ENCODE assay signal across 1 cellular context in the genomic region with DNA sequence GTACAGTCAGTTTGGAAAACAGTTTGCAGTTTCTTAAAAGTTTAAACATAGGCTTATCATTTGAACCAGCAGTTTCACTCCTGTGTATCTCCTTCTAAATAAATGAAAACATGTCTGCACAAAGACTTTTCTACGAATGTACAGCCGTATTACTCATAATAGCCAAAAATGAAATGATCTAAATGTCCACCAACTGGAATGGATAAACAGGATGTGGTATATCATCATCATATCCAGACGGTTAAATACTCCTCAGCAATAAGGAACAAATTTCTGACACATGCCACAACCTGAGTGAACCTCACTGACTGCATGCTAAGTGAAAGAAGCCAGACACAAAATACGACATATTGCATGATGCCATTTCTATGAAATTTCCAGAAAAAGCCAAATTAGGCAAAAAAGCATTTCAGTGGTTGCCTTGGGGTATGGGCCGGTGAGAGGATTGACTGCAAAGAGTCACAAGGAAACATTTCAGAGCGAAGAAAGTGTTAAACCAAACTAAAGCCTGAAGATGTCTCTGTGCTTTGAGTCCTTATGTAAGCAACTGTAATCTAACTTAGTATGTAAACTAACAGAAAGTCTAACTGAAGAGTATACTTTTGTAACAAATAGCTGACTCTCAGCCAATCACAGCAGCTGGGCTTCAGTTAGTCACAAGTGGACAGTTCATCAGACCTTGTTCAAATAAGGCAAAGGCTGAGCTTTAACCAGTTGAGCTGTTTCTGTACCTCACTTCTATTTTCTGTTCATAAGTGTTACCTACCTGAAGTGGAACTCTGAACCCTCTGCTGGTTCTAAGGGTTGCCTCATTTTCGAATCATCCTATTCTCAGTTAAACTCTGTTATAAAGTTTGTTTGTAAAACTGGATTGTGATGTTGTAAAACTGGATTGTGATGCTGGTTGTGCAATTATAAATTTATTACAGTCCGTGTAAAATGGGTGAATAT.
TF ChIP-seq lines count a peak whose summit lies in the region.

No MANE protein-coding gene starts in this region.

TF ChIP-seq in HepG2, 621 proteins besides CTCF, POLR2A, EP300 and RAD21 (continued from another document and continues in another):
- TF ChIP-seq, protein P1, sequence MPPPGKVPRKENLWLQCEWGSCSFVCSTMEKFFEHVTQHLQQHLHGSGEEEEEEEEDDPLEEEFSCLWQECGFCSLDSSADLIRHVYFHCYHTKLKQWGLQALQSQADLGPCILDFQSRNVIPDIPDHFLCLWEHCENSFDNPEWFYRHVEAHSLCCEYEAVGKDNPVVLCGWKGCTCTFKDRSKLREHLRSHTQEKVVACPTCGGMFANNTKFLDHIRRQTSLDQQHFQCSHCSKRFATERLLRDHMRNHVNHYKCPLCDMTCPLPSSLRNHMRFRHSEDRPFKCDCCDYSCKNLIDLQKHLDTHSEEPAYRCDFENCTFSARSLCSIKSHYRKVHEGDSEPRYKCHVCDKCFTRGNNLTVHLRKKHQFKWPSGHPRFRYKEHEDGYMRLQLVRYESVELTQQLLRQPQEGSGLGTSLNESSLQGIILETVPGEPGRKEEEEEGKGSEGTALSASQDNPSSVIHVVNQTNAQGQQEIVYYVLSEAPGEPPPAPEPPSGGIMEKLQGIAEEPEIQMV (CRISPR knock-in tag; IDR thresholded peaks at IDR 0.05; ENCODE audit: low read depth) = no peak
- no peak for TF ChIP-seq ZNF788 (CRISPR knock-in tag; IDR thresholded peaks at IDR 0.05; ENCODE audit: borderline replicate concordance)
- TF ChIP-seq NCOR1 (IDR thresholded peaks at IDR 0.05; ENCODE audit: borderline replicate concordance, low read length) = peak; percentile 39; the same call in 1 of the 2 replicates
- TF ChIP-seq FOSL2 (CRISPR knock-in tag; IDR thresholded peaks at IDR 0.05) = peak; percentile 68
- TF ChIP-seq KAT2B (IDR thresholded peaks at IDR 0.05; ENCODE audit: borderline replicate concordance, low read depth, low read length) = no peak
- no peak for TF ChIP-seq ZNF367 (CRISPR knock-in tag; IDR thresholded peaks at IDR 0.05; ENCODE audit: borderline replicate concordance)
- peak; percentile 50; the same call in 1 of the 2 replicates for TF ChIP-seq RARA (CRISPR knock-in tag; IDR thresholded peaks at IDR 0.05)
- TF ChIP-seq, protein P2, sequence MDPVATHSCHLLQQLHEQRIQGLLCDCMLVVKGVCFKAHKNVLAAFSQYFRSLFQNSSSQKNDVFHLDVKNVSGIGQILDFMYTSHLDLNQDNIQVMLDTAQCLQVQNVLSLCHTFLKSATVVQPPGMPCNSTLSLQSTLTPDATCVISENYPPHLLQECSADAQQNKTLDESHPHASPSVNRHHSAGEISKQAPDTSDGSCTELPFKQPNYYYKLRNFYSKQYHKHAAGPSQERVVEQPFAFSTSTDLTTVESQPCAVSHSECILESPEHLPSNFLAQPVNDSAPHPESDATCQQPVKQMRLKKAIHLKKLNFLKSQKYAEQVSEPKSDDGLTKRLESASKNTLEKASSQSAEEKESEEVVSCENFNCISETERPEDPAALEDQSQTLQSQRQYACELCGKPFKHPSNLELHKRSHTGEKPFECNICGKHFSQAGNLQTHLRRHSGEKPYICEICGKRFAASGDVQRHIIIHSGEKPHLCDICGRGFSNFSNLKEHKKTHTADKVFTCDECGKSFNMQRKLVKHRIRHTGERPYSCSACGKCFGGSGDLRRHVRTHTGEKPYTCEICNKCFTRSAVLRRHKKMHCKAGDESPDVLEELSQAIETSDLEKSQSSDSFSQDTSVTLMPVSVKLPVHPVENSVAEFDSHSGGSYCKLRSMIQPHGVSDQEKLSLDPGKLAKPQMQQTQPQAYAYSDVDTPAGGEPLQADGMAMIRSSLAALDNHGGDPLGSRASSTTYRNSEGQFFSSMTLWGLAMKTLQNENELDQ (CRISPR knock-in tag; IDR thresholded peaks at IDR 0.05; ENCODE audit: borderline replicate concordance) = no peak
- TF ChIP-seq HMGA1 (CRISPR knock-in tag; conservative IDR thresholded peaks at IDR 0.05) = no peak
- TF ChIP-seq XBP1 (CRISPR knock-in tag; IDR thresholded peaks at IDR 0.05) = no peak
- TF ChIP-seq SPEN (CRISPR knock-in tag; IDR thresholded peaks at IDR 0.05; ENCODE audit: low read depth) = no peak
- TF ChIP-seq HHEX (CRISPR knock-in tag; IDR thresholded peaks at IDR 0.05) = no peak
- TF ChIP-seq ZBTB8A (CRISPR knock-in tag; IDR thresholded peaks at IDR 0.05; ENCODE audit: borderline replicate concordance, low read depth) = no peak
- no peak for TF ChIP-seq U2AF2 (IDR thresholded peaks at IDR 0.05; ENCODE audit: low read depth, low read length)
- no peak for TF ChIP-seq FOXK2 (IDR thresholded peaks at IDR 0.05)
- TF ChIP-seq RXRB (CRISPR knock-in tag; IDR thresholded peaks at IDR 0.05; ENCODE audit: borderline replicate concordance) = no peak; the same call in 1 of the 2 replicates
- TF ChIP-seq SSRP1 (CRISPR knock-in tag; IDR thresholded peaks at IDR 0.05) = no peak
- TF ChIP-seq, protein P3, sequence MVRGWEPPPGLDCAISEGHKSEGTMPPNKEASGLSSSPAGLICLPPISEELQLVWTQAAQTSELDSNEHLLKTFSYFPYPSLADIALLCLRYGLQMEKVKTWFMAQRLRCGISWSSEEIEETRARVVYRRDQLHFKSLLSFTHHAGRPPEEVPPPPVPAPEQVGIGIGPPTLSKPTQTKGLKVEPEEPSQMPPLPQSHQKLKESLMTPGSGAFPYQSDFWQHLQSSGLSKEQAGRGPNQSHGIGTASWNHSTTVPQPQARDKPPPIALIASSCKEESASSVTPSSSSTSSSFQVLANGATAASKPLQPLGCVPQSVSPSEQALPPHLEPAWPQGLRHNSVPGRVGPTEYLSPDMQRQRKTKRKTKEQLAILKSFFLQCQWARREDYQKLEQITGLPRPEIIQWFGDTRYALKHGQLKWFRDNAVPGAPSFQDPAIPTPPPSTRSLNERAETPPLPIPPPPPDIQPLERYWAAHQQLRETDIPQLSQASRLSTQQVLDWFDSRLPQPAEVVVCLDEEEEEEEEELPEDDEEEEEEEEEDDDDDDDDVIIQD (CRISPR knock-in tag; IDR thresholded peaks at IDR 0.05; ENCODE audit: low read depth) = peak; percentile 86; the same call in 1 of the 2 replicates
- TF ChIP-seq IRF2 (CRISPR knock-in tag; IDR thresholded peaks at IDR 0.05) = no peak; the same call in 1 of the 2 replicates
- no peak for TF ChIP-seq ONECUT2 (CRISPR knock-in tag; IDR thresholded peaks at IDR 0.05)
- TF ChIP-seq ZNF567 (CRISPR knock-in tag; IDR thresholded peaks at IDR 0.05; ENCODE audit: borderline replicate concordance) = no peak
- no peak for TF ChIP-seq ZNF274 (CRISPR knock-in tag; IDR thresholded peaks at IDR 0.05)
- TF ChIP-seq, protein P4, sequence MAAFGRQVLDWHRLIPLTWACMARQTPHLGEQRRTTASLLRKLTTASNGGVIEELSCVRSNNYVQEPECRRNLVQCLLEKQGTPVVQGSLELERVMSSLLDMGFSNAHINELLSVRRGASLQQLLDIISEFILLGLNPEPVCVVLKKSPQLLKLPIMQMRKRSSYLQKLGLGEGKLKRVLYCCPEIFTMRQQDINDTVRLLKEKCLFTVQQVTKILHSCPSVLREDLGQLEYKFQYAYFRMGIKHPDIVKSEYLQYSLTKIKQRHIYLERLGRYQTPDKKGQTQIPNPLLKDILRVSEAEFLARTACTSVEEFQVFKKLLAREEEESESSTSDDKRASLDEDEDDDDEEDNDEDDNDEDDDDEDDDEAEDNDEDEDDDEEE (CRISPR knock-in tag; IDR thresholded peaks at IDR 0.05) = no peak
- no peak for TF ChIP-seq ZNF460 (CRISPR knock-in tag; IDR thresholded peaks at IDR 0.05; ENCODE audit: borderline replicate concordance)
- TF ChIP-seq ZNF44 (CRISPR knock-in tag; IDR thresholded peaks at IDR 0.05) = no peak
- TF ChIP-seq FOSL1 (CRISPR knock-in tag; IDR thresholded peaks at IDR 0.05; ENCODE audit: borderline replicate concordance) = no peak
- peak; percentile 80 for TF ChIP-seq FOXA3 (CRISPR knock-in tag; IDR thresholded peaks at IDR 0.05)
- TF ChIP-seq MATR3 (CRISPR knock-in tag; IDR thresholded peaks at IDR 0.05) = no peak
- TF ChIP-seq ZNF501 (CRISPR knock-in tag; IDR thresholded peaks at IDR 0.05) = no peak
- no peak for TF ChIP-seq ZNF768 (CRISPR knock-in tag; IDR thresholded peaks at IDR 0.05)
- TF ChIP-seq ZNF251 (CRISPR knock-in tag; IDR thresholded peaks at IDR 0.05) = no peak
- TF ChIP-seq ZSCAN29 (CRISPR knock-in tag; conservative IDR thresholded peaks at IDR 0.05) = no peak
- no peak for TF ChIP-seq ZNF451 (CRISPR knock-in tag; IDR thresholded peaks at IDR 0.05)
- peak; percentile 87 for TF ChIP-seq NFYB (CRISPR knock-in tag; IDR thresholded peaks at IDR 0.05)
- no peak for TF ChIP-seq CHD4 (IDR thresholded peaks at IDR 0.05; ENCODE audit: borderline replicate concordance, low read length)
- no peak for TF ChIP-seq ZSCAN20 (CRISPR knock-in tag; IDR thresholded peaks at IDR 0.05; ENCODE audit: borderline replicate concordance)
- no peak for TF ChIP-seq ZNF619 (CRISPR knock-in tag; IDR thresholded peaks at IDR 0.05)
- no peak for TF ChIP-seq GABPA (IDR thresholded peaks at IDR 0.05; ENCODE audit: low read depth, low read length)
- TF ChIP-seq GABPA (CRISPR knock-in tag; IDR thresholded peaks at IDR 0.05; ENCODE audit: low read depth) = peak; percentile 26; the same call in 1 of the 2 replicates
- no peak for TF ChIP-seq ZFYVE20 (CRISPR knock-in tag; IDR thresholded peaks at IDR 0.05; ENCODE audit: borderline replicate concordance, low read depth)
- no peak for TF ChIP-seq ZNF724P (CRISPR knock-in tag; IDR thresholded peaks at IDR 0.05; ENCODE audit: borderline replicate concordance)
- no peak for TF ChIP-seq LCORL (IDR thresholded peaks at IDR 0.05)
- TF ChIP-seq LCORL (CRISPR knock-in tag; IDR thresholded peaks at IDR 0.05) = no peak; the same call in 1 of the 2 replicates
- TF ChIP-seq ZNF83 (CRISPR knock-in tag; IDR thresholded peaks at IDR 0.05; ENCODE audit: borderline replicate concordance) = no peak
- TF ChIP-seq ZNF34 (CRISPR knock-in tag; IDR thresholded peaks at IDR 0.05; ENCODE audit: borderline replicate concordance) = no peak
- no peak for TF ChIP-seq ISX (CRISPR knock-in tag; conservative IDR thresholded peaks at IDR 0.05)
- TF ChIP-seq SMARCC2 (IDR thresholded peaks at IDR 0.05) = no peak
- TF ChIP-seq GATA4 (IDR thresholded peaks at IDR 0.05; ENCODE audit: borderline replicate concordance, low read depth) = no peak
- TF ChIP-seq KLF12 (CRISPR knock-in tag; IDR thresholded peaks at IDR 0.05; ENCODE audit: borderline replicate concordance) = no peak
- TF ChIP-seq TCF12 (IDR thresholded peaks at IDR 0.05) = no peak
- no peak for TF ChIP-seq TCF12 (CRISPR knock-in tag; IDR thresholded peaks at IDR 0.05)
- TF ChIP-seq ZNF343 (CRISPR knock-in tag; IDR thresholded peaks at IDR 0.05) = no peak
- no peak for TF ChIP-seq SIX4 (CRISPR knock-in tag; IDR thresholded peaks at IDR 0.05)
- TF ChIP-seq, protein P5, sequence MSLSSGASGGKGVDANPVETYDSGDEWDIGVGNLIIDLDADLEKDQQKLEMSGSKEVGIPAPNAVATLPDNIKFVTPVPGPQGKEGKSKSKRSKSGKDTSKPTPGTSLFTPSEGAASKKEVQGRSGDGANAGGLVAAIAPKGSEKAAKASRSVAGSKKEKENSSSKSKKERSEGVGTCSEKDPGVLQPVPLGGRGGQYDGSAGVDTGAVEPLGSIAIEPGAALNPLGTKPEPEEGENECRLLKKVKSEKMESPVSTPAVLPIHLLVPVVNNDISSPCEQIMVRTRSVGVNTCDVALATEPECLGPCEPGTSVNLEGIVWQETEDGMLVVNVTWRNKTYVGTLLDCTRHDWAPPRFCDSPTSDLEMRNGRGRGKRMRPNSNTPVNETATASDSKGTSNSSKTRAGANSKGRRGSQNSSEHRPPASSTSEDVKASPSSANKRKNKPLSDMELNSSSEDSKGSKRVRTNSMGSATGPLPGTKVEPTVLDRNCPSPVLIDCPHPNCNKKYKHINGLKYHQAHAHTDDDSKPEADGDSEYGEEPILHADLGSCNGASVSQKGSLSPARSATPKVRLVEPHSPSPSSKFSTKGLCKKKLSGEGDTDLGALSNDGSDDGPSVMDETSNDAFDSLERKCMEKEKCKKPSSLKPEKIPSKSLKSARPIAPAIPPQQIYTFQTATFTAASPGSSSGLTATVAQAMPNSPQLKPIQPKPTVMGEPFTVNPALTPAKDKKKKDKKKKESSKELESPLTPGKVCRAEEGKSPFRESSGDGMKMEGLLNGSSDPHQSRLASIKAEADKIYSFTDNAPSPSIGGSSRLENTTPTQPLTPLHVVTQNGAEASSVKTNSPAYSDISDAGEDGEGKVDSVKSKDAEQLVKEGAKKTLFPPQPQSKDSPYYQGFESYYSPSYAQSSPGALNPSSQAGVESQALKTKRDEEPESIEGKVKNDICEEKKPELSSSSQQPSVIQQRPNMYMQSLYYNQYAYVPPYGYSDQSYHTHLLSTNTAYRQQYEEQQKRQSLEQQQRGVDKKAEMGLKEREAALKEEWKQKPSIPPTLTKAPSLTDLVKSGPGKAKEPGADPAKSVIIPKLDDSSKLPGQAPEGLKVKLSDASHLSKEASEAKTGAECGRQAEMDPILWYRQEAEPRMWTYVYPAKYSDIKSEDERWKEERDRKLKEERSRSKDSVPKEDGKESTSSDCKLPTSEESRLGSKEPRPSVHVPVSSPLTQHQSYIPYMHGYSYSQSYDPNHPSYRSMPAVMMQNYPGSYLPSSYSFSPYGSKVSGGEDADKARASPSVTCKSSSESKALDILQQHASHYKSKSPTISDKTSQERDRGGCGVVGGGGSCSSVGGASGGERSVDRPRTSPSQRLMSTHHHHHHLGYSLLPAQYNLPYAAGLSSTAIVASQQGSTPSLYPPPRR (CRISPR knock-in tag; IDR thresholded peaks at IDR 0.05; ENCODE audit: borderline replicate concordance) = peak; percentile 46; the same call in 1 of the 2 replicates
- TF ChIP-seq REL (CRISPR knock-in tag; conservative IDR thresholded peaks at IDR 0.05) = no peak
- no peak for TF ChIP-seq NR1H2 (CRISPR knock-in tag; IDR thresholded peaks at IDR 0.05; ENCODE audit: borderline replicate concordance, low read depth)
- no peak for TF ChIP-seq ZBTB1 (CRISPR knock-in tag; IDR thresholded peaks at IDR 0.05; ENCODE audit: borderline replicate concordance)
- TF ChIP-seq JUNB (CRISPR knock-in tag; IDR thresholded peaks at IDR 0.05; ENCODE audit: borderline replicate concordance) = no peak
- no peak for TF ChIP-seq RFX3 (CRISPR knock-in tag; IDR thresholded peaks at IDR 0.05)
- TF ChIP-seq, protein P6, sequence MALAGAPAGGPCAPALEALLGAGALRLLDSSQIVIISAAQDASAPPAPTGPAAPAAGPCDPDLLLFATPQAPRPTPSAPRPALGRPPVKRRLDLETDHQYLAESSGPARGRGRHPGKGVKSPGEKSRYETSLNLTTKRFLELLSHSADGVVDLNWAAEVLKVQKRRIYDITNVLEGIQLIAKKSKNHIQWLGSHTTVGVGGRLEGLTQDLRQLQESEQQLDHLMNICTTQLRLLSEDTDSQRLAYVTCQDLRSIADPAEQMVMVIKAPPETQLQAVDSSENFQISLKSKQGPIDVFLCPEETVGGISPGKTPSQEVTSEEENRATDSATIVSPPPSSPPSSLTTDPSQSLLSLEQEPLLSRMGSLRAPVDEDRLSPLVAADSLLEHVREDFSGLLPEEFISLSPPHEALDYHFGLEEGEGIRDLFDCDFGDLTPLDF (CRISPR knock-in tag; IDR thresholded peaks at IDR 0.05) = no peak
- TF ChIP-seq SP5 (CRISPR knock-in tag; IDR thresholded peaks at IDR 0.05; ENCODE audit: borderline replicate concordance, low read depth) = no peak
